ENCODE assay signal across 1 cellular context in genomic region chr15:75742346-75742745, GRCh38. TPM values are rescaled to one million over a fixed set of nuclear protein-coding genes. Genes with fewer than 3 reads are reported as not detected.
"Had no signal": no experiment of that assay in that cellular context is flagged by ENCODE, and none has a peak within 500 bp of the region (broad histone marks: within the 10 kb centered on the region; RNA-seq: fewer than 3 reads in every experiment).

No MANE protein-coding gene starts in this region.

RNA-seq across cellular contexts. Expression of gene CSPG4, which starts 29.7 kb away (rescaled TPM):
- polyA plus RNA-seq: IgD-negative memory B cell had no signal
